Comparison of ENCODE assay signal across 8 cellular contexts in genomic region chr10:96089116-96089515, GRCh38. TPM values are rescaled to one million over a fixed set of nuclear protein-coding genes. Genes with fewer than 3 reads are reported as not detected.
DNase-seq lines count a peak whose midpoint lies in the region; ATAC-seq, FAIRE-seq and TF ChIP-seq lines count a peak whose summit lies in the region.

No MANE protein-coding gene starts in this region.

- H3T11ph ChIP-seq in H9 (ENCODE audit: low read length), result no peak overlapping the region

- H2AK5ac ChIP-seq in H9 (ENCODE audit: insufficient read length, low read length), result no peak overlapping the region

- no peak overlapping the region for H3K14ac ChIP-seq in H9 (ENCODE audit: insufficient read depth, low read length)

- intact Hi-C loops in left lung (cut with DNase I), result no loop called here

- no CpG with 5 or more reads among the region's 2 CpGs for WGBS in H9 (ENCODE audit: extremely low coverage, insufficient read length, low lambda C conversion rate)

- H3K23me2 ChIP-seq in H9 (ENCODE audit: insufficient read length, low read depth, low read length, poor library complexity, severe bottlenecking), result no peaks in the 10 kb centered on the region

- no peak overlapping the region for H3K4ac ChIP-seq in H9 (ENCODE audit: low read depth, low read length)

- no peaks in the 10 kb centered on the region; the same call in 1 of the 2 replicates for H3K27me3 Mint-ChIP-seq in H9 (ENCODE audit: low read depth)

- no peaks in the 10 kb centered on the region for H3K79me1 ChIP-seq in H9 (ENCODE audit: insufficient read depth, low read depth, low read length, poor library complexity, severe bottlenecking)

- H3K27ac ChIP-seq in H9 (ENCODE audit: insufficient read length, low read depth, low read length) (no peak overlapping the region), left lung (peak overlapping the region in 1 of 2 donors; percentile 95)

- H3K27ac Mint-ChIP-seq in H9, result no peak overlapping the region

- no peak overlapping the region for H3K23ac ChIP-seq in H9 (ENCODE audit: insufficient read length, low read depth, low read length)

- no peak overlapping the region for H2BK5ac ChIP-seq in H9 (ENCODE audit: insufficient read length, low read length)

- H3K27me3 ChIP-seq in H9 (ENCODE audit: insufficient read depth, low read length) (no peaks in the 10 kb centered on the region; the same call in 1 of the 2 replicates), adipocyte (replicated peaks; ENCODE audit: control insufficient read depth, insufficient read depth, low read length) (peaks cover 22% of the 10 kb centered on the region), left lung (peaks cover 21 to 23% of the 10 kb centered on the region in 2 donors)

- H4K20me1 ChIP-seq in H9 (ENCODE audit: control insufficient read depth, insufficient read depth, insufficient read length), result no peaks in the 10 kb centered on the region

- no peaks in the 10 kb centered on the region for H3K36me3 Mint-ChIP-seq in H9 (ENCODE audit: insufficient read depth in 1 of 3, low read depth in 3 of 3)

- no peaks in the 10 kb centered on the region for H3K9me3 Mint-ChIP-seq in H9

- H2BK15ac ChIP-seq in H9 (ENCODE audit: low read depth, low read length), result no peak overlapping the region

- ATAC-seq in left lung (peak; percentile 20), GM18505 (IDR thresholded peaks at IDR 0.05; ENCODE audit: unreplicated experiment) (no peak), GM21528 (IDR thresholded peaks at IDR 0.05; ENCODE audit: low FRiP score, unreplicated experiment) (no peak)

- TF ChIP-seq POLR2A in GM18505 (IDR thresholded peaks at IDR 0.05; ENCODE audit: borderline replicate concordance, extremely low read depth, insufficient read depth, insufficient read length), result no peak

- peak overlapping the region; percentile 20 for H3K4me2 ChIP-seq in H9 (ENCODE audit: insufficient read depth, insufficient read length, low read length)

- no peak overlapping the region for H4K91ac ChIP-seq in H9 (ENCODE audit: insufficient read length, low read depth, low read length)

- no peak overlapping the region for H4K8ac ChIP-seq in H9 (replicated peaks; ENCODE audit: insufficient read length, low read depth, low read length)

- H2AFZ ChIP-seq in H9 (ENCODE audit: low read length), result no peak overlapping the region

- H2BK120ac ChIP-seq in H9 (ENCODE audit: low read depth, low read length, poor library complexity, severe bottlenecking), result no peak overlapping the region

- H3K4me3 Mint-ChIP-seq in H9, result no peak overlapping the region

- no peak for TF ChIP-seq CTCF in H9 (conservative IDR thresholded peaks at IDR 0.05)
- no peak for TF ChIP-seq CTCF in left lung (IDR thresholded peaks at IDR 0.05)

- FAIRE-seq in A204.1 (lab: Jason Lieb, UNC), result peak; percentile 55

- no peak overlapping the region for H2BK12ac ChIP-seq in H9 (ENCODE audit: insufficient read length, low read depth, low read length)

- H3K4me3 ChIP-seq in adipocyte (ENCODE audit: low read length) (peak overlapping the region; percentile 98), left lung (peak overlapping the region in 1 of 2 donors; percentile 51)

- H3K9ac ChIP-seq in H9 (ENCODE audit: extremely low read depth, insufficient read length, low read length) (no peak overlapping the region), adipocyte (ENCODE audit: low read length) (peak overlapping the region; percentile 96)

- no peak overlapping the region for H3K56ac ChIP-seq in H9 (ENCODE audit: insufficient read length, low read depth, low read length)

- no peaks in the 10 kb centered on the region for H3K79me2 ChIP-seq in H9 (ENCODE audit: insufficient read depth, low read length)

- no peaks in the 10 kb centered on the region for H3K9me3 ChIP-seq in H9 (ENCODE audit: control insufficient read depth, low read depth, low read length)
- peaks cover 2% of the 10 kb centered on the region for H3K9me3 ChIP-seq in adipocyte (ENCODE audit: control insufficient read depth, low read length)
- H3K9me3 ChIP-seq in left lung, result no peaks in the 10 kb centered on the region

- H3K18ac ChIP-seq in H9 (ENCODE audit: insufficient read length, low read depth, low read length), result no peak overlapping the region

- no peak overlapping the region for H2BK20ac ChIP-seq in H9 (ENCODE audit: low read depth, low read length, poor library complexity, severe bottlenecking)

- no peaks in the 10 kb centered on the region for H3K4me1 ChIP-seq in H9 (ENCODE audit: insufficient read depth, low read length)
- peaks cover 4% of the 10 kb centered on the region for H3K4me1 ChIP-seq in adipocyte (ENCODE audit: control insufficient read depth, insufficient read depth, low read length)
- peaks cover 0 to 7% of the 10 kb centered on the region in 2 donors for H3K4me1 ChIP-seq in left lung

- H3K4me1 Mint-ChIP-seq in H9, result no peaks in the 10 kb centered on the region

- no peak overlapping the region for H4K5ac ChIP-seq in H9 (ENCODE audit: insufficient read length, low read depth, low read length)

- DNase-seq in H9, result no peak
- DNase-seq in adipocyte (ENCODE audit: low read depth), result peak; percentile 1
- DNase-seq in left lung, result no peak
- DNase-seq in NOMO-1 treated with DMSO at 0.1 percent for 48 hours (lab: John Stamatoyannopoulos, UW; ENCODE audit: unreplicated experiment), result no peak
- no peak for DNase-seq in A172 (ENCODE audit: low spot score)

- H3K36me3 ChIP-seq in adipocyte (ENCODE audit: control insufficient read depth, insufficient read depth, low read length, severe bottlenecking) (no peaks in the 10 kb centered on the region), left lung (no peaks in the 10 kb centered on the region)

RNA-seq across cellular contexts. Expression of gene ZNF518A, which starts 41.0 kb away (rescaled TPM):
- total RNA-seq in H9 (2021), result 31.0 and 36.2 TPM in 2 replicates
- total RNA-seq in left lung, result 10 to 100 TPM; 19.5 to 23.1 TPM
- 7.9 and 19.7 TPM in 2 replicates for total RNA-seq in A172 (2014; rRNA removed; shearing (Covaris generic))

RNA-seq across cellular contexts. Expression of gene CCNJ, which starts 45.7 kb away (rescaled TPM):
- total RNA-seq in H9 (2021) (36.8 and 38.3 TPM in 2 replicates), left lung (1 to 10 TPM; 7.9 TPM)
- 9.3 and 9.4 TPM in 2 replicates for total RNA-seq in A172 (2014; rRNA removed; shearing (Covaris generic))
